Comparison of ENCODE assay signal across 8 cellular contexts in genomic region chr11:319465-320273, GRCh38. TPM values are rescaled to one million over a fixed set of nuclear protein-coding genes. Genes with fewer than 3 reads are reported as not detected.
DNase-seq lines count a peak whose midpoint lies in the region; TF ChIP-seq lines count a peak whose summit lies in the region.
"Not testable (repeated sequence)": the region's sequence is repeated elsewhere in the genome, so short reads cannot be mapped to it uniquely, and the experiment has no call there.
"Had no signal": no experiment of that assay in that cellular context is flagged by ENCODE, and none has a peak within 500 bp of the region (broad histone marks: within the 10 kb centered on the region; RNA-seq: fewer than 3 reads in every experiment).

No MANE protein-coding gene starts in this region.

- intact Hi-C loops in tibial artery (cut with DNase I; ENCODE audit: low total_unique reads): not testable (repeated sequence)

- not testable (repeated sequence) for H3K27me3 ChIP-seq in H7 (ENCODE audit: control insufficient read depth, insufficient read depth, low read length); neuron (ENCODE audit: insufficient read depth, low read length)
- peaks cover 0 to 11% of the 10 kb centered on the region in 2 donors for H3K27me3 ChIP-seq in tibial artery

- H3K27ac ChIP-seq in tibial artery: peak overlapping the region; percentile 93 to 100

- not testable (repeated sequence) for H3K36me3 ChIP-seq in H7 (replicated peaks; ENCODE audit: control insufficient read depth, insufficient read depth, low read length); neuron (ENCODE audit: insufficient read depth, low read length); tibial artery

- not testable (repeated sequence) for H2AFZ ChIP-seq in neuron (ENCODE audit: low read depth, low read length)

- H3K4me3 ChIP-seq in H7 (ENCODE audit: insufficient read depth, low read depth, low read length): peak overlapping the region; percentile 61
- peak overlapping the region; percentile 74 to 83 for H3K4me3 ChIP-seq in cardiac fibroblast (replicated peaks in 1 of 2; ENCODE audit: low read depth in 2 of 2, low read length in 2 of 2)
- H3K4me3 ChIP-seq in iPS-11a (ENCODE audit: low read depth, low read length): peak overlapping the region; percentile 6
- peak overlapping the region; percentile 70 for H3K4me3 ChIP-seq in neuron (ENCODE audit: low read length)
- H3K4me3 ChIP-seq in tibial artery: peak overlapping the region; percentile 79 to 100

- H3K9me3 ChIP-seq in neuron (ENCODE audit: low read length); tibial artery: not testable (repeated sequence)

- DNase-seq in H7: peak; percentile 51
- DNase-seq in activated CD4-positive, CD25-positive, alpha-beta regulatory T cell treated with anti-CD3 and anti-CD28 coated beads, Interleukin-2, amount 50 U/mL, for 72 hours: peak; percentile 31
- DNase-seq in cardiac fibroblast (ENCODE audit: low read depth in 2 of 2): peak; percentile 20 to 42
- DNase-seq in tibial artery: peak in 1 of 2 donors; percentile 64

- peaks cover 24% of the 10 kb centered on the region for H3K4me1 ChIP-seq in neuron (ENCODE audit: insufficient read depth, low read length)
- peaks cover 0 to 25% (median 12%) of the 10 kb centered on the region in 4 donors for H3K4me1 ChIP-seq in tibial artery

- not testable (repeated sequence) for TF ChIP-seq CTCF in cardiac fibroblast (IDR thresholded peaks at IDR 0.05; ENCODE audit: low read depth, low read length)
- TF ChIP-seq CTCF in tibial artery (IDR thresholded peaks at IDR 0.05): peak; percentile 5 to 34

RNA-seq across cellular contexts. Expression of gene IFITM3, which starts 1.0 kb away (rescaled TPM):
- 278 and 328 TPM in 2 replicates for total RNA-seq in H7 (2014; rRNA removed; shearing (Covaris generic))

RNA-seq across cellular contexts. Expression of gene IFITM1, which starts 5.8 kb away (rescaled TPM):
- 1,398 and 1,404 TPM in 2 replicates for total RNA-seq in H7 (2014; rRNA removed; shearing (Covaris generic))

RNA-seq across cellular contexts. Expression of gene IFITM2, which starts 12.1 kb away (rescaled TPM):
- 374 and 379 TPM in 2 replicates for total RNA-seq in H7 (2014; rRNA removed; shearing (Covaris generic))

RNA-seq across cellular contexts. Expression of gene IFITM5, which starts 20.3 kb away (rescaled TPM):
- total RNA-seq in H7 (2014; rRNA removed; shearing (Covaris generic)): not detected in 2 replicates
- total RNA-seq: renal cortical epithelial cell, RPMI7951 had no signal

RNA-seq across cellular contexts. Expression of gene PGGHG, which starts 30.7 kb away (rescaled TPM):
- 69.0 and 102 TPM in 2 replicates for total RNA-seq in H7 (2014; rRNA removed; shearing (Covaris generic))

Comparison
In these comparisons a context has a peak if more than half of its experiments do, and no peak if none do; other contexts are left out.
1. H3K4me3 ChIP-seq: peak in every context shown above with its lines; median percentile 90 in tibial artery; 78 in cardiac fibroblast; 70 in neuron; 61 in H7; 6 in iPS-11a.